ENCODE assay signal across 8 cellular contexts in genomic region chr14:21382886-21383847, GRCh38. TPM values are rescaled to one million over a fixed set of nuclear protein-coding genes. Genes with fewer than 3 reads are reported as not detected.
A peak's percentile ranks its signal among the peaks of the same experiment; 100 is the strongest.
DNase-seq lines count a peak whose midpoint lies in the region; ATAC-seq, FAIRE-seq and TF ChIP-seq lines count a peak whose summit lies in the region.

No MANE protein-coding gene starts in this region.

- H3K9me3 ChIP-seq in IMR-90 (ENCODE audit: control insufficient read depth, insufficient read depth, low read length) (no peaks in the 10 kb centered on the region), SJCRH30 (replicated peaks) (no peaks in the 10 kb centered on the region), pancreas (no peaks in the 10 kb centered on the region), transverse colon (no peaks in the 10 kb centered on the region)

- peak overlapping the region; percentile 67 for H3K27ac ChIP-seq in IMR-90 (ENCODE audit: insufficient read depth, low read length)
- peak overlapping the region; percentile 96 for H3K27ac ChIP-seq in SJCRH30
- peak overlapping the region; percentile 62 to 93 (median 82) for H3K27ac ChIP-seq in pancreas
- peak overlapping the region; percentile 92 to 96 (median 94) for H3K27ac ChIP-seq in transverse colon

- no peaks in the 10 kb centered on the region for H3K9me1 ChIP-seq in IMR-90 (ENCODE audit: insufficient read depth, low read length)

- H2BK20ac ChIP-seq in IMR-90 (ENCODE audit: low read depth, low read length): no peak overlapping the region

- peak overlapping the region; percentile 77 for H4K91ac ChIP-seq in IMR-90 (ENCODE audit: insufficient read depth, low read depth, low read length)

- H3K27me3 ChIP-seq in IMR-90 (ENCODE audit: control insufficient read depth, insufficient read depth, low read length) (no peaks in the 10 kb centered on the region), SJCRH30 (no peaks in the 10 kb centered on the region), pancreas (no peaks in the 10 kb centered on the region), transverse colon (no peaks in the 10 kb centered on the region)

- ATAC-seq in IMR-90 (ENCODE audit: low read depth) (peak; percentile 49), pancreas (peak; percentile 27 to 64 (median 40)), GM21825 (IDR thresholded peaks at IDR 0.05; ENCODE audit: unreplicated experiment) (no peak)

- peaks cover 4 to 27% of the 10 kb centered on the region in 2 experiments; a peak in 2 of 4 replicates for H3K79me1 ChIP-seq in IMR-90 (ENCODE audit: low read depth in 1 of 2, low read length in 2 of 2)

- peak overlapping the region; percentile 96 for H3K4me2 ChIP-seq in IMR-90 (ENCODE audit: low read depth, low read length)

- H2AFZ ChIP-seq in IMR-90 (replicated peaks; ENCODE audit: low read length, poor library complexity): peak overlapping the region; percentile 95

- peak overlapping the region; percentile 68 to 91 for H4K8ac ChIP-seq in IMR-90 (ENCODE audit: low read depth in 2 of 2, low read length in 2 of 2)

- H3K4me1 ChIP-seq in IMR-90 (ENCODE audit: control insufficient read depth, insufficient read depth, low read length) (no peaks in the 10 kb centered on the region), SJCRH30 (peaks cover 13% of the 10 kb centered on the region), pancreas (peaks cover 6 to 14% (median 10%) of the 10 kb centered on the region in 3 donors), transverse colon (peaks cover 11 to 27% (median 16%) of the 10 kb centered on the region in 4 donors)

- dilution Hi-C loops in IMR-90 (cut with HindIII; ENCODE audit: low sequenced_read_pairs, unreplicated experiment): no loop called here

- peak overlapping the region; percentile 90 for H3K56ac ChIP-seq in IMR-90 (ENCODE audit: extremely low read depth, insufficient read depth, low read length)

- TF ChIP-seq RAD21 in IMR-90 (IDR thresholded peaks at IDR 0.05; ENCODE audit: low read length): no peak

- peaks cover 20% of the 10 kb centered on the region for H4K20me1 ChIP-seq in IMR-90 (ENCODE audit: insufficient read depth, low read length)

- peak overlapping the region; percentile 85 for H3K4ac ChIP-seq in IMR-90 (ENCODE audit: low read depth, low read length)

- peak overlapping the region; percentile 90 for H2BK5ac ChIP-seq in IMR-90 (ENCODE audit: low read depth, low read length, poor library complexity, severe bottlenecking)

- H3K4me3 ChIP-seq in IMR-90 (ENCODE audit: insufficient read depth, low read depth, low read length): peak overlapping the region; percentile 94
- H3K4me3 ChIP-seq in SJCRH30: peak overlapping the region; percentile 91
- H3K4me3 ChIP-seq in pancreas: peak overlapping the region; percentile 38 to 76 (median 68)
- peak overlapping the region; percentile 67 to 97 (median 82) for H3K4me3 ChIP-seq in transverse colon

- intact Hi-C loops in IMR-90 (cut with micrococcal nuclease): loop anchor here (1.0 to 5.0 kb wide), 2 partner anchors 116 to 142 kb away; partner anchors contain the start of gene HNRNPC
- intact Hi-C loops in pancreas (cut with DNase I): no loop called here
- intact Hi-C loops in transverse colon (cut with DNase I; ENCODE audit: low total_unique reads): no loop called here

- H4K5ac ChIP-seq in IMR-90 (ENCODE audit: low read depth, low read length): peak overlapping the region; percentile 34

- H2BK15ac ChIP-seq in IMR-90 (ENCODE audit: low read depth, low read length): no peak overlapping the region; the same call in 2 of the 3 replicates

- peak overlapping the region; percentile 97 for H2AK9ac ChIP-seq in IMR-90 (replicated peaks; ENCODE audit: low read depth, low read length, poor library complexity)

- H2AK5ac ChIP-seq in IMR-90 (ENCODE audit: low read depth, low read length): peak overlapping the region; percentile 95

- H2BK120ac ChIP-seq in IMR-90 (ENCODE audit: low read depth, low read length): 0 out of 2 replicates have a peak overlapping the region, but pooled peaks have one; percentile 16

- peak overlapping the region; percentile 7; the same call in 1 of the 2 replicates for H3K18ac ChIP-seq in IMR-90 (ENCODE audit: low read depth, low read length)

- DNase-seq in GM13976 (ENCODE audit: low spot score) (peak; percentile 49), IMR-90 (peak; percentile 51), SJCRH30 (peak; percentile 65 to 69), glomerular visceral epithelial cell (ENCODE audit: extremely low spot score) (peak; percentile 70), pancreas (peak in 5 of 6 donors; percentile 19 to 73 (median 36)), transverse colon (peak; percentile 36)
- DNase-seq in activated naive CD4-positive, alpha-beta T cell treated with anti-CD3 and anti-CD28 coated beads, Interleukin-2, amount 50 U/mL, for 16 hours: peak; percentile 57

- H3K9ac ChIP-seq in IMR-90 (ENCODE audit: low read depth, low read length): peak overlapping the region; percentile 89

- in situ Hi-C loops in GM13976 (cut with MboI; ENCODE audit: low sequenced_read_pairs, unreplicated experiment) (no loop called here), IMR-90 (cut with MboI; ENCODE audit: low sequenced_read_pairs) (no loop called here), transverse colon (cut with MboI; ENCODE audit: low pct_ligation_motif_present in 1 of 4, low pct_unique_long_range_greater_than_20kb in 1 of 4, low sequenced_read_pairs in 3 of 4) (loop anchor here in 2 of 4 donors (10.0 to 25.0 kb wide), 2 partner anchors 128 to 146 kb away; no protein-coding TSS in a partner anchor)

- peaks cover 11% of the 10 kb centered on the region for H3K36me3 ChIP-seq in IMR-90 (ENCODE audit: control insufficient read depth, insufficient read depth, low read length)
- H3K36me3 ChIP-seq in SJCRH30: peaks cover 40% of the 10 kb centered on the region
- H3K36me3 ChIP-seq in pancreas: peaks cover 0 to 3% (median 0%) of the 10 kb centered on the region in 3 donors
- peaks cover 0 to 10% (median 1%) of the 10 kb centered on the region in 4 donors for H3K36me3 ChIP-seq in transverse colon

- TF ChIP-seq EP300 in transverse colon (IDR thresholded peaks at IDR 0.05; ENCODE audit: low read depth): no peak

- POLR2A ChIA-PET in IMR-90 (lab: Charles Lee; ENCODE audit: unreplicated experiment): interaction anchor here (0.5 kb wide), 1 partner anchor 65 kb away, joined by 3 read pairs; no protein-coding TSS in a partner anchor

- FAIRE-seq in pancreas (lab: Jason Lieb, UNC): no peak

- TF ChIP-seq CTCF in GM13976 (IDR thresholded peaks at IDR 0.05; ENCODE audit: borderline replicate concordance, control extremely low read depth, extremely low read depth, insufficient read depth, missing control alignments) (no peak), IMR-90 (conservative IDR thresholded peaks at IDR 0.05; ENCODE audit: low read depth, low read length) (no peak), pancreas (IDR thresholded peaks at IDR 0.05) (no peak), transverse colon (IDR thresholded peaks at IDR 0.05) (no peak)

- TSS peak; percentile 42 for BruUV-seq in IMR-90 (replicated peaks; lab: Mats Ljungman, UMichigan)

- TF ChIP-seq POLR2A in IMR-90 (IDR thresholded peaks at IDR 0.05; ENCODE audit: low read depth, low read length): no peak; the same call in 1 of the 2 replicates
- TF ChIP-seq POLR2A in transverse colon (IDR thresholded peaks at IDR 0.05): no peak

- 3% methylated on average over 15 of the region's 39 CpGs; no CpG with 5 or more reads in 1 of the 2 experiments for WGBS in IMR-90 (ENCODE audit: extremely low coverage in 2 of 2, insufficient read length in 1 of 2), 2 experiments
- WGBS in pancreas, 2 donors: 0% methylated on average over 39 of the region's 39 CpGs
- WGBS in transverse colon (ENCODE audit: low coverage in 1 of 2), 2 donors: 0 to 1% methylated on average over 26 to 39 of the region's 39 CpGs

- H3K23ac ChIP-seq in IMR-90 (ENCODE audit: low read depth, low read length): peak overlapping the region; percentile 80

- peak overlapping the region; percentile 80 for H3K14ac ChIP-seq in IMR-90 (replicated peaks; ENCODE audit: low read depth, low read length)

- CTCF ChIA-PET in IMR-90 (lab: Yijun Ruan, JAX): interaction anchor here (0.7 kb wide), 1 partner anchor 174 kb away, joined by 3 read pairs; no protein-coding TSS in a partner anchor

TF ChIP-seq in IMR-90, 13 proteins besides CTCF, POLR2A, EP300 and RAD21:
- TF ChIP-seq MXI1 (IDR thresholded peaks at IDR 0.05; ENCODE audit: borderline replicate concordance, low read depth, low read length) (no peak), ELK1 (IDR thresholded peaks at IDR 0.05; ENCODE audit: borderline replicate concordance, low read depth, low read length) (no peak), USF2 (IDR thresholded peaks at IDR 0.05; ENCODE audit: low read depth, low read length) (peak; percentile 29; the same call in 1 of the 2 replicates), MAFK (IDR thresholded peaks at IDR 0.05; ENCODE audit: low read depth, low read length) (no peak), CEBPB (IDR thresholded peaks at IDR 0.05; ENCODE audit: low read depth, low read length) (no peak), NFE2L2 (IDR thresholded peaks at IDR 0.05; ENCODE audit: low read depth, low read length) (no peak), MAZ (IDR thresholded peaks at IDR 0.05; ENCODE audit: borderline replicate concordance, low read depth, low read length) (no peak; the same call in 1 of the 2 replicates)

RNA-seq across cellular contexts. Expression of gene SUPT16H, which starts 0.7 kb away (rescaled TPM):
- total RNA-seq in IMR-90 (2012; rRNA removed): 103 and 134 TPM in 2 replicates
- 38.5 and 50.6 TPM in 2 replicates for polyA plus RNA-seq in IMR-90 (2012; rRNA removed)
- 11.2 and 13.8 TPM in 2 replicates for polyA plus RNA-seq in IMR-90 (2012; cell fraction: cytosol; rRNA removed)
- 8.0 and 42.0 TPM in 2 replicates for polyA plus RNA-seq in IMR-90 (2012; cell fraction: nucleus; rRNA removed; ENCODE audit: low replicate concordance)
- 195 and 216 TPM in 2 replicates for total RNA-seq in SJCRH30 (2014; rRNA removed; shearing (Covaris generic))
- 10 to 100 TPM; 14.8 to 29.4 (median 19.9) TPM for total RNA-seq in pancreas
- polyA plus RNA-seq in pancreas: 10 to 100 TPM; 19.5 to 31.6 TPM
- total RNA-seq in transverse colon: 10 to 100 TPM; 21.5 to 43.5 (median 36.4) TPM
